ENCODE assay signal across 26 cellular contexts in genomic region chr9:27047126-27047525, GRCh38. TPM values are rescaled to one million over a fixed set of nuclear protein-coding genes. Genes with fewer than 3 reads are reported as not detected.
"Had no signal": no experiment of that assay in that cellular context is flagged by ENCODE, and none has a peak within 500 bp of the region (broad histone marks: within the 10 kb centered on the region; RNA-seq: fewer than 3 reads in every experiment).

No MANE protein-coding gene starts in this region.

- H3K9me3 ChIP-seq: breast epithelium, esophagus squamous epithelium, neutrophil, prostate gland, right atrium auricular region, spleen, suprapubic skin, tibial artery, upper lobe of right lung had no signal

- H3K4me3 ChIP-seq: breast epithelium, esophagus squamous epithelium, prostate gland, right atrium auricular region, suprapubic skin, tibial artery, upper lobe of right lung had no signal

- ATAC-seq: activated naive CD4-positive, alpha-beta T cell treated with anti-CD3 and anti-CD28 coated beads, Interleukin-2, amount 50 U/mL, for 72 hours; activated T-cell treated with anti-CD3 and anti-CD28 coated beads, Interleukin-2, amount 50 U/mL, for 72 hours; left ventricle myocardium superior; upper lobe of right lung had no signal

- H3K27me3 ChIP-seq: breast epithelium, esophagus squamous epithelium, neutrophil, right atrium auricular region, spleen, suprapubic skin, tibial artery, upper lobe of right lung had no signal

- H3K36me3 ChIP-seq: breast epithelium, neutrophil, right atrium auricular region, upper lobe of right lung had no signal

- H3K4me1 ChIP-seq: breast epithelium, esophagus squamous epithelium, prostate gland, right atrium auricular region, spleen, suprapubic skin, tibial artery, upper lobe of right lung had no signal

- DNase-seq: activated CD4-positive, alpha-beta T cell treated with anti-CD3 and anti-CD28 coated beads for 4 hours; activated CD4-positive, alpha-beta T cell treated with anti-CD3 and anti-CD28 coated beads, Interleukin-2, amount 50 U/mL, for 4 hours; activated naive CD4-positive, alpha-beta T cell; activated T-cell treated with anti-CD3 and anti-CD28 coated beads for 4 hours; activated T-cell treated with anti-CD3 and anti-CD28 coated beads, Interleukin-2, amount 50 U/mL, for 72 hours; dermis blood vessel endothelial cell; effector CD4-positive, alpha-beta T cell; esophagus squamous epithelium; foreskin melanocyte; glutamatergic neuron; left ventricle myocardium superior; naive B cell; nephron progenitor cell; spleen; stimulated activated naive CD4-positive, alpha-beta T cell; tibial artery; upper lobe of right lung had no signal

- H3K27ac ChIP-seq: breast epithelium, esophagus squamous epithelium, neutrophil, prostate gland, right atrium auricular region, suprapubic skin, tibial artery, upper lobe of right lung had no signal

RNA-seq across cellular contexts. Expression of gene LRRC19, which starts 41.7 kb away (rescaled TPM):
- total RNA-seq: activated naive CD4-positive, alpha-beta T cell treated with anti-CD3 and anti-CD28 coated beads, Interleukin-2, amount 50 U/mL, for 72 hours; activated T-cell treated with anti-CD3 and anti-CD28 coated beads, Interleukin-2, amount 50 U/mL, for 72 hours; dermis blood vessel endothelial cell; esophagus squamous epithelium; left ventricle myocardium superior; lung microvascular endothelial cell; mesothelial cell of epicardium; osteocyte; prostate gland; right atrium auricular region; spleen; suprapubic skin had no signal
